18 cellular contexts compared by ENCODE assay signal in the genomic region with DNA sequence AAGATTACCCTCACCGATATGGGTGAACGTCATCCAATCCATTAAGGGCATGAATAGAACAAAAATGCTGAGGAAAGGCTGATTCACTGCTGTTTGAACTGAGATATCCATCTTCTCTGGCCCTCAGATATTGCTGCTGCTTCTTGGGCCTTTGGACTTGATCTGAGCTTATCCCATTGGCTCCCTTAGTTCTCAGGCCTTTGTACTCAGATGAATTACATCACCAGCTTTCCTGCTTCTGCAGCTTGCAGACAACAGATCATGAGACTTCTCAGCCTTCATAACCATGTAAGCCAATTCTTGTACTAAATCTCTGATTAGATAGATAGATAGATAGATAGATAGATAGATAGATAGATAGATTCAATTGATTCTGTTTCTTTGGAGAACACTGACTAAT. TPM values are rescaled to one million over a fixed set of nuclear protein-coding genes. Genes with fewer than 3 reads are reported as not detected.
DNase-seq lines count a peak whose midpoint lies in the region; ATAC-seq, FAIRE-seq and TF ChIP-seq lines count a peak whose summit lies in the region.
"Had no signal": no experiment of that assay in that cellular context is flagged by ENCODE, and none has a peak within 500 bp of the region (broad histone marks: within the 10 kb centered on the region; RNA-seq: fewer than 3 reads in every experiment).

No MANE protein-coding gene starts in this region.

- TF ChIP-seq EP300 in K562 (IDR thresholded peaks at IDR 0.05; ENCODE audit: low read length): no peak

- DNase-seq in K562 (ENCODE audit: extremely low read depth in 1 of 4, low spot score in 3 of 4) (no peak), fibroblast of pulmonary artery (ENCODE audit: low read depth) (peak; percentile 18), small intestine (peak; percentile 71)
- no peak for DNase-seq in effector CD4-positive, alpha-beta T cell
- DNase-seq in activated CD8-positive, alpha-beta T cell treated with anti-CD3 and anti-CD28 coated beads for 36 hours: no peak
- DNase-seq: C1 segment of cervical spinal cord; Calu3; CD4-positive, alpha-beta memory T cell; COR-L47; DMS53; DMS79 treated with DMSO at 0.1 percent for 48 hours; GF-D8; GM23248; H7; HCEC 1CT had no signal

- intact Hi-C loops in K562 (cut with micrococcal nuclease): no loop called here
- intact Hi-C loops in activated CD8-positive, alpha-beta T cell treated with anti-CD3 and anti-CD28 coated beads for 36 hours (cut with micrococcal nuclease): no loop called here

- no peaks in the 10 kb centered on the region for H3K27me3 ChIP-seq in K562 (ENCODE audit: control insufficient read depth in 2 of 2, insufficient read depth in 2 of 2, low read length in 2 of 2)
- no peaks in the 10 kb centered on the region for H3K27me3 ChIP-seq in small intestine (ENCODE audit: control insufficient read depth in 2 of 2, insufficient read depth in 2 of 2, low read length in 2 of 2)

- no peaks in the 10 kb centered on the region for H3K9me3 ChIP-seq in K562 (replicated peaks; ENCODE audit: control insufficient read depth, insufficient read depth, low read depth, low read length)
- no peaks in the 10 kb centered on the region for H3K9me3 ChIP-seq in small intestine (ENCODE audit: control insufficient read depth, low read depth)

- WGBS in K562 (ENCODE audit: insufficient coverage, low coverage, missing lambda C conversion rate): 48% methylated on average over 2 of the region's 2 CpGs
- 80 to 90% (median 88%) methylated on average over 2 of the region's 2 CpGs for WGBS in small intestine, 3 donors

- BruUV-seq in K562 (replicated peaks; lab: Mats Ljungman, UMichigan): no TSS peak

- H3K9ac ChIP-seq in K562 (ENCODE audit: insufficient read depth in 1 of 2, low read depth in 2 of 2, low read length in 2 of 2): no peak overlapping the region
- H3K9ac ChIP-seq: GM23248 had no signal

- H3K9me1 ChIP-seq in K562 (ENCODE audit: control insufficient read depth, insufficient read depth, low read length): no peaks in the 10 kb centered on the region

- H3K4me3 ChIP-seq in K562 (no peak overlapping the region), fibroblast of pulmonary artery (replicated peaks; ENCODE audit: low read depth, low read length) (no peak overlapping the region), small intestine (ENCODE audit: low read depth in 1 of 2, low read length in 2 of 2) (no peak overlapping the region)
- H3K4me3 ChIP-seq: GM23248 had no signal

- H3K4me2 ChIP-seq in K562 (ENCODE audit: insufficient read depth, low read length): no peak overlapping the region

- H3K4me3 Mint-ChIP-seq in activated CD8-positive, alpha-beta T cell treated with anti-CD3 and anti-CD28 coated beads for 36 hours: no peak overlapping the region
- H3K4me3 Mint-ChIP-seq: CD4-positive, alpha-beta memory T cell had no signal

- H3K4me1 Mint-ChIP-seq in activated CD8-positive, alpha-beta T cell treated with anti-CD3 and anti-CD28 coated beads for 36 hours (ENCODE audit: low read depth): no peaks in the 10 kb centered on the region
- H3K4me1 Mint-ChIP-seq: CD4-positive, alpha-beta memory T cell had no signal

- no peak for TF ChIP-seq POLR2A in K562 (conservative IDR thresholded peaks at IDR 0.05)

- no peaks in the 10 kb centered on the region for H3K36me3 ChIP-seq in K562 (ENCODE audit: control insufficient read depth, insufficient read depth, low read length)
- H3K36me3 ChIP-seq in small intestine (ENCODE audit: control insufficient read depth in 2 of 2, insufficient read depth in 2 of 2, low read length in 2 of 2): no peaks in the 10 kb centered on the region

- no peak for FAIRE-seq in K562 (lab: Jason Lieb, UNC)
- FAIRE-seq in small intestine (lab: Jason Lieb, UNC): no peak
- FAIRE-seq: GM12891, H1 had no signal

- no peak overlapping the region for H3K27ac Mint-ChIP-seq in activated CD8-positive, alpha-beta T cell treated with anti-CD3 and anti-CD28 coated beads for 36 hours
- H3K27ac Mint-ChIP-seq: CD4-positive, alpha-beta memory T cell had no signal

- CTCF ChIA-PET in K562 (lab: Yijun Ruan, JAX; ENCODE audit: low intra/inter-chr PET ratio): no interaction called here
- CTCF ChIA-PET in activated CD8-positive, alpha-beta T cell treated with anti-CD3 and anti-CD28 coated beads for 36 hours (lab: Charles Lee): interaction anchor here (1.4 to 2.2 kb wide), 4 partner anchors 8 to 272 kb away, joined by 4 to 7 read pairs (median 6); no protein-coding TSS in a partner anchor

- H3K27ac ChIP-seq in K562 (ENCODE audit: extremely low read depth, low read depth, low read length) (no peak overlapping the region), small intestine (ENCODE audit: low read depth in 1 of 2, low read length in 1 of 2) (no peak overlapping the region)
- H3K27ac ChIP-seq: GM23248 had no signal

- no peaks in the 10 kb centered on the region for H3K9me3 Mint-ChIP-seq in activated CD8-positive, alpha-beta T cell treated with anti-CD3 and anti-CD28 coated beads for 36 hours
- H3K9me3 Mint-ChIP-seq: CD4-positive, alpha-beta memory T cell had no signal

- no peak for TF ChIP-seq RAD21 in K562 (CRISPR knock-in tag; conservative IDR thresholded peaks at IDR 0.05 in 1 of 2, IDR thresholded peaks at IDR 0.05 in 1 of 2)

- TF ChIP-seq CTCF in K562 (IDR thresholded peaks at IDR 0.05 in 2 of 3, conservative IDR thresholded peaks at IDR 0.05 in 1 of 3; ENCODE audit: insufficient read depth in 2 of 3, low read depth in 1 of 3, low read length in 3 of 3): no peak
- TF ChIP-seq CTCF in fibroblast of pulmonary artery (IDR thresholded peaks at IDR 0.05; ENCODE audit: low read length, missing control alignments): no peak
- TF ChIP-seq CTCF in activated CD8-positive, alpha-beta T cell treated with anti-CD3 and anti-CD28 coated beads for 36 hours (IDR thresholded peaks at IDR 0.05): no peak

- H3K4me1 ChIP-seq in K562 (replicated peaks in 1 of 2; ENCODE audit: control insufficient read depth in 2 of 2, insufficient read depth in 2 of 2, low read length in 2 of 2) (no peaks in the 10 kb centered on the region), small intestine (ENCODE audit: control insufficient read depth in 2 of 2, insufficient read depth in 1 of 2, low read depth in 1 of 2, low read length in 1 of 2) (no peaks in the 10 kb centered on the region)

- no peaks in the 10 kb centered on the region for H4K20me1 ChIP-seq in K562 (replicated peaks; ENCODE audit: control insufficient read depth, insufficient read depth, low read length)

- no peak for ATAC-seq in K562
- no peak for ATAC-seq in GM21529 (IDR thresholded peaks at IDR 0.05; ENCODE audit: unreplicated experiment)
- ATAC-seq in activated CD8-positive, alpha-beta T cell treated with anti-CD3 and anti-CD28 coated beads for 36 hours: no peak

- no peaks in the 10 kb centered on the region for H3K36me3 Mint-ChIP-seq in activated CD8-positive, alpha-beta T cell treated with anti-CD3 and anti-CD28 coated beads for 36 hours (ENCODE audit: low read depth)
- H3K36me3 Mint-ChIP-seq: CD4-positive, alpha-beta memory T cell had no signal

- peaks cover 3% of the 10 kb centered on the region for H3K27me3 Mint-ChIP-seq in activated CD8-positive, alpha-beta T cell treated with anti-CD3 and anti-CD28 coated beads for 36 hours

- H3K79me2 ChIP-seq in K562 (ENCODE audit: control insufficient read depth, insufficient read depth, low read length): no peaks in the 10 kb centered on the region

- POLR2A ChIA-PET in K562 (lab: Yijun Ruan, JAX): interaction anchor here (1.1 to 1.7 kb wide), 2 partner anchors 9 to 13 kb away, joined by 3 to 5 read pairs; no protein-coding TSS in a partner anchor
- POLR2A ChIA-PET in activated CD8-positive, alpha-beta T cell treated with anti-CD3 and anti-CD28 coated beads for 36 hours (lab: Charles Lee): no interaction called here

- H2AFZ ChIP-seq in K562 (ENCODE audit: low read depth, low read length): no peak overlapping the region
- H2AFZ ChIP-seq: GM23248 had no signal

- in situ Hi-C loops in K562 (cut with MboI): loop anchor here (25.0 kb wide), 1 partner anchor 1523 kb away; no protein-coding TSS in a partner anchor

TF ChIP-seq in K562, 482 proteins besides CTCF, POLR2A, EP300 and RAD21:
- TF ChIP-seq HNRNPH1 (optimal IDR thresholded peaks at IDR 0.05; ENCODE audit: low read depth, low read length) (no peak), DACH1 (IDR thresholded peaks at IDR 0.05; ENCODE audit: partially characterized antibody) (peak; percentile 50), CEBPG (CRISPR knock-in tag; IDR thresholded peaks at IDR 0.05) (no peak), CEBPG (tag; conservative IDR thresholded peaks at IDR 0.05 in 1 of 2, IDR thresholded peaks at IDR 0.05 in 1 of 2) (no peak)

RNA-seq across cellular contexts. Expression of a gene that starts 40.2 kb away (rescaled TPM):
- 31.9 and 73.5 TPM in 2 replicates for total RNA-seq in K562 (2011; cell fraction: chromatin; rRNA removed; ENCODE audit: low replicate concordance)
- total RNA-seq in K562 (2011; cell fraction: nucleolus; rRNA removed): 34.5 and 37.9 TPM in 2 replicates
- total RNA-seq in K562 (2011; cell fraction: nucleoplasm; rRNA removed): 69.7 and 114 TPM in 2 replicates
- total RNA-seq in K562 (2014; rRNA removed): 188 and 206 TPM in 2 replicates
- 702 and 833 TPM in 2 replicates for total RNA-seq in K562 (2014; rRNA removed; fragmentation: Illumina TruSeq; extraction: Trizol)
- 373 and 408 TPM in 2 replicates for total RNA-seq in K562 (2015; rRNA removed; fragmentation: Illumina TruSeq; extraction: Trizol)
- total RNA-seq in K562 (2021): 438 and 485 TPM in 2 replicates
- polyA plus RNA-seq in K562 (2011; rRNA removed): 229 and 365 TPM in 2 replicates
- 26.7 and 85.8 TPM in 2 replicates for polyA plus RNA-seq in K562 (2011; cell fraction: cytosol; rRNA removed)
- 26.4 and 45.1 TPM in 2 replicates for polyA plus RNA-seq in K562 (2011; cell fraction: nucleus; rRNA removed)
- polyA plus RNA-seq in K562 (2012): 281 and 418 TPM in 2 replicates
- 697 and 770 TPM in 2 replicates for polyA plus RNA-seq in K562 (2014; fragmentation: Illumina TruSeq; extraction: Trizol)
- polyA plus RNA-seq in K562 (2014; fragmentation: Nextera tagmentation; extraction: Ambion mirVana): 1,000 to 10,000 TPM in 1 of 2 experiments, 100 to 1,000 TPM in 1; 978 to 1,425 TPM
- polyA plus RNA-seq in K562 (2014; rRNA removed): 352 and 357 TPM in 2 replicates
- polyA minus RNA-seq in K562 (2011; rRNA and poly(A)+ RNA removed): 133 and 167 TPM in 2 replicates
- polyA minus RNA-seq in K562 (2011; cell fraction: cytosol; rRNA and poly(A)+ RNA removed): 71.4 and 87.0 TPM in 2 replicates
- 35.1 and 54.0 TPM in 2 replicates for polyA minus RNA-seq in K562 (2011; cell fraction: nucleus; rRNA and poly(A)+ RNA removed)
- 100 to 1,000 TPM; 139 to 181 (median 165) TPM for polyA plus RNA-seq in small intestine
- total RNA-seq in activated CD8-positive, alpha-beta T cell treated with anti-CD3 and anti-CD28 coated beads for 36 hours: 100 to 1,000 TPM; 266 TPM

Comparison
In these comparisons a context has a peak if more than half of its experiments do, and no peak if none do; other contexts are left out.
1. DNase-seq: peak in fibroblast of pulmonary artery (single experiment) and small intestine (single experiment); none in K562 (0 of 4), effector CD4-positive, alpha-beta T cell (single experiment) and activated CD8-positive, alpha-beta T cell treated with anti-CD3 and anti-CD28 coated beads for 36 hours (single experiment).